22 cellular contexts compared by ENCODE assay signal in genomic region chr9:84325347-84325982, GRCh38. TPM values are rescaled to one million over a fixed set of nuclear protein-coding genes. Genes with fewer than 3 reads are reported as not detected.
DNase-seq lines count a peak whose midpoint lies in the region; ATAC-seq and TF ChIP-seq lines count a peak whose summit lies in the region.
"Had no signal": no experiment of that assay in that cellular context is flagged by ENCODE, and none has a peak within 500 bp of the region (broad histone marks: within the 10 kb centered on the region; RNA-seq: fewer than 3 reads in every experiment).

No MANE protein-coding gene starts in this region.

- H2AFZ ChIP-seq in IMR-90 (replicated peaks; ENCODE audit: low read length, poor library complexity) (no peak overlapping the region), mammary epithelial cell (ENCODE audit: low read depth, low read length) (peak overlapping the region; percentile 46), H9 (ENCODE audit: low read length) (no peak overlapping the region)
- H2AFZ ChIP-seq: GM23338 had no signal

- no peak overlapping the region for H2BK20ac ChIP-seq in IMR-90 (ENCODE audit: low read depth, low read length)
- no peak overlapping the region for H2BK20ac ChIP-seq in H9 (ENCODE audit: low read depth, low read length, poor library complexity, severe bottlenecking)

- ATAC-seq in IMR-90 (ENCODE audit: low read depth) = no peak
- no peak for ATAC-seq in T-cell (replicated peaks in 1 of 4)
- no peak for ATAC-seq in GM18520 (IDR thresholded peaks at IDR 0.05; ENCODE audit: unreplicated experiment)
- ATAC-seq: GM23338; left ventricle myocardium superior; sciatic nerve; stimulated activated naive CD8-positive, alpha-beta T cell treated with anti-CD3 and anti-CD28 coated beads, Interleukin-15, amount 100 ng/mL, for 72 hours had no signal

- peaks cover 10 to 11% of the 10 kb centered on the region in 2 experiments for H3K9me3 Mint-ChIP-seq in H9
- peaks cover 2 to 7% (median 4%) of the 10 kb centered on the region in 3 donors for H3K9me3 Mint-ChIP-seq in T-cell

- H4K20me1 ChIP-seq in IMR-90 (ENCODE audit: insufficient read depth, low read length) (no peaks in the 10 kb centered on the region), mammary epithelial cell (ENCODE audit: insufficient read depth, low read length) (no peaks in the 10 kb centered on the region), H9 (ENCODE audit: control insufficient read depth, insufficient read depth, insufficient read length) (no peaks in the 10 kb centered on the region)

- H3K23ac ChIP-seq in IMR-90 (ENCODE audit: low read depth, low read length) (no peak overlapping the region), H9 (ENCODE audit: insufficient read length, low read depth, low read length) (no peak overlapping the region)

- dilution Hi-C loops in IMR-90 (cut with HindIII; ENCODE audit: low sequenced_read_pairs, unreplicated experiment) = no loop called here
- dilution Hi-C loops in mammary epithelial cell (cut with HindIII; ENCODE audit: low sequenced_read_pairs) = no loop called here

- no peak overlapping the region for H3K27ac Mint-ChIP-seq in H9
- no peak overlapping the region for H3K27ac Mint-ChIP-seq in T-cell
- H3K27ac Mint-ChIP-seq: GM23338; stimulated activated naive CD8-positive, alpha-beta T cell treated with anti-CD3 and anti-CD28 coated beads, Interleukin-15, amount 100 ng/mL, for 72 hours; T-helper 1 cell treated with Interleukin-12 subunit alpha and Interleukin-12 subunit beta and Interleukin-4 antibody, amounts not matched to agents 30 μg/mL and 1 μg/mL, for 36 hours had no signal

- H3K79me2 ChIP-seq in mammary epithelial cell (ENCODE audit: insufficient read depth, low read length) (no peaks in the 10 kb centered on the region), H9 (ENCODE audit: insufficient read depth, low read length) (no peaks in the 10 kb centered on the region)

- no peak for TF ChIP-seq CTCF in IMR-90 (conservative IDR thresholded peaks at IDR 0.05; ENCODE audit: low read depth, low read length)
- TF ChIP-seq CTCF in mammary epithelial cell (conservative IDR thresholded peaks at IDR 0.05 in 1 of 2, IDR thresholded peaks at IDR 0.05 in 1 of 2; ENCODE audit: extremely low read depth in 1 of 2, insufficient read depth in 1 of 2, low read depth in 1 of 2, low read length in 2 of 2) = no peak
- no peak for TF ChIP-seq CTCF in H9 (conservative IDR thresholded peaks at IDR 0.05)

- no peak overlapping the region; the same call in 1 of the 2 replicates for H3K18ac ChIP-seq in IMR-90 (ENCODE audit: low read depth, low read length)
- H3K18ac ChIP-seq in H9 (ENCODE audit: insufficient read length, low read depth, low read length) = no peak overlapping the region

- H4K5ac ChIP-seq in IMR-90 (ENCODE audit: low read depth, low read length) = no peak overlapping the region
- H4K5ac ChIP-seq in H9 (ENCODE audit: insufficient read length, low read depth, low read length) = no peak overlapping the region

- H2BK5ac ChIP-seq in IMR-90 (ENCODE audit: low read depth, low read length, poor library complexity, severe bottlenecking) = no peak overlapping the region
- no peak overlapping the region for H2BK5ac ChIP-seq in H9 (ENCODE audit: insufficient read length, low read length)

- no peaks in the 10 kb centered on the region; the same call in 1 of the 2 replicates for H3K27me3 Mint-ChIP-seq in H9 (ENCODE audit: low read depth)
- H3K27me3 Mint-ChIP-seq in T-cell = peaks cover 0 to 4% of the 10 kb centered on the region in 2 donors

- H3K4me3 Mint-ChIP-seq in H9 (no peak overlapping the region), T-cell (no peak overlapping the region)
- H3K4me3 Mint-ChIP-seq: GM23338; stimulated activated naive CD8-positive, alpha-beta T cell treated with anti-CD3 and anti-CD28 coated beads, Interleukin-15, amount 100 ng/mL, for 72 hours; T-helper 1 cell treated with Interleukin-12 subunit alpha and Interleukin-12 subunit beta and Interleukin-4 antibody, amounts not matched to agents 30 μg/mL and 1 μg/mL, for 36 hours had no signal

- POLR2A ChIA-PET in IMR-90 (lab: Charles Lee; ENCODE audit: unreplicated experiment) = no interaction called here
- POLR2A ChIA-PET in T-cell (lab: Charles Lee) = no interaction called here

- H4K8ac ChIP-seq in IMR-90 (ENCODE audit: low read depth in 2 of 2, low read length in 2 of 2) (no peak overlapping the region), H9 (replicated peaks; ENCODE audit: insufficient read length, low read depth, low read length) (no peak overlapping the region)

- H3K27me3 ChIP-seq in IMR-90 (ENCODE audit: control insufficient read depth, insufficient read depth, low read length) (no peaks in the 10 kb centered on the region), mammary epithelial cell (ENCODE audit: insufficient read depth, low read length) (no peaks in the 10 kb centered on the region), H9 (ENCODE audit: insufficient read depth, low read length) (no peaks in the 10 kb centered on the region)
- H3K27me3 ChIP-seq: ascending aorta, BE2C had no signal

- H3K9ac ChIP-seq in IMR-90 (ENCODE audit: low read depth, low read length) (no peak overlapping the region), mammary epithelial cell (ENCODE audit: insufficient read depth, low read length) (no peak overlapping the region), H9 (ENCODE audit: extremely low read depth, insufficient read length, low read length) (no peak overlapping the region)

- H3K27ac ChIP-seq in IMR-90 (ENCODE audit: insufficient read depth, low read length) = no peak overlapping the region
- H3K27ac ChIP-seq in mammary epithelial cell (ENCODE audit: insufficient read depth, low read depth, low read length) = peak overlapping the region; percentile 66
- H3K27ac ChIP-seq in H9 (ENCODE audit: insufficient read length, low read depth, low read length) = no peak overlapping the region
- H3K27ac ChIP-seq: ascending aorta had no signal

- H3K79me1 ChIP-seq in IMR-90 (ENCODE audit: low read depth in 1 of 2, low read length in 2 of 2) (no peaks in the 10 kb centered on the region), H9 (ENCODE audit: insufficient read depth, low read depth, low read length, poor library complexity, severe bottlenecking) (no peaks in the 10 kb centered on the region)

- no CpG with 5 or more reads among the region's 3 CpGs for WGBS in IMR-90 (ENCODE audit: extremely low coverage in 2 of 2, insufficient read length in 1 of 2), 2 experiments
- WGBS in mammary epithelial cell (ENCODE audit: low coverage, missing lambda C conversion rate) = 12% methylated on average over 3 of the region's 3 CpGs
- no CpG with 5 or more reads among the region's 3 CpGs for WGBS in H9 (ENCODE audit: extremely low coverage, insufficient read length, low lambda C conversion rate)

- no peaks in the 10 kb centered on the region for H3K36me3 ChIP-seq in IMR-90 (ENCODE audit: control insufficient read depth, insufficient read depth, low read length)
- no peaks in the 10 kb centered on the region for H3K36me3 ChIP-seq in mammary epithelial cell (ENCODE audit: insufficient read depth, low read length)
- H3K36me3 ChIP-seq: ascending aorta, BE2C had no signal

- no peak for TF ChIP-seq POLR2A in IMR-90 (IDR thresholded peaks at IDR 0.05; ENCODE audit: low read depth, low read length)

- H4K91ac ChIP-seq in IMR-90 (ENCODE audit: insufficient read depth, low read depth, low read length) (no peak overlapping the region), H9 (ENCODE audit: insufficient read length, low read depth, low read length) (no peak overlapping the region)

- DNase-seq in IMR-90 = peak; percentile 48
- DNase-seq in mammary epithelial cell = peak; percentile 74
- DNase-seq in kidney tubule cell (ENCODE audit: low spot score) = peak; percentile 89
- DNase-seq in GOT3 (lab: John Stamatoyannopoulos, UW) = no peak
- no peak for DNase-seq in H9
- DNase-seq in T-cell = no peak
- DNase-seq: activated CD4-positive, alpha-beta T cell treated with anti-CD3 and anti-CD28 coated beads, Interleukin-2, amount 50 U/mL, for 48 hours; activated naive CD4-positive, alpha-beta T cell treated with Interleukin-2 at 50 U/mL for 16 hours; BE2C; left ventricle myocardium superior; NCI-H1092; NCI-H2081 treated with DMSO at 0.1 percent for 48 hours; NCI-H524; SIG-M5; stimulated activated CD4-positive, alpha-beta T cell treated with anti-CD3 and anti-CD28 coated beads, Interleukin-1b, Interleukin-23, amount 100 ng/mL, for 48 hours; stimulated activated naive CD8-positive, alpha-beta T cell treated with anti-CD3 and anti-CD28 coated beads, Interleukin-15, amount 100 ng/mL, for 72 hours had no signal

- no peaks in the 10 kb centered on the region for H3K23me2 ChIP-seq in H9 (ENCODE audit: insufficient read length, low read depth, low read length, poor library complexity, severe bottlenecking)

- no TSS peak for BruUV-seq in IMR-90 (replicated peaks; lab: Mats Ljungman, UMichigan)
- no TSS peak for BruUV-seq in mammary epithelial cell (replicated peaks; lab: Mats Ljungman, UMichigan)

- H2BK15ac ChIP-seq in IMR-90 (ENCODE audit: low read depth, low read length) = no peak overlapping the region
- H2BK15ac ChIP-seq in H9 (ENCODE audit: low read depth, low read length) = no peak overlapping the region

- CTCF ChIA-PET in IMR-90 (lab: Yijun Ruan, JAX) (interaction anchor here (0.6 to 0.7 kb wide), 2 partner anchors 386 to 1914 kb away, joined by 3 to 5 read pairs; no protein-coding TSS in a partner anchor), mammary epithelial cell (lab: Charles Lee; ENCODE audit: low non-redundant PET) (no interaction called here), T-cell (lab: Charles Lee) (no interaction called here)

- H3K36me3 Mint-ChIP-seq in H9 (ENCODE audit: insufficient read depth in 1 of 3, low read depth in 3 of 3) = peaks cover 3 to 6% (median 3%) of the 10 kb centered on the region in 3 experiments; a peak in 5 of 7 replicates
- no peaks in the 10 kb centered on the region for H3K36me3 Mint-ChIP-seq in T-cell

- H3K9me1 ChIP-seq in IMR-90 (ENCODE audit: insufficient read depth, low read length) = peaks cover 5% of the 10 kb centered on the region

- H3K4me1 ChIP-seq in IMR-90 (ENCODE audit: control insufficient read depth, insufficient read depth, low read length) (0 out of 2 replicates have a peak, but pooled peaks cover 3% of the 10 kb centered on the region), mammary epithelial cell (ENCODE audit: insufficient read depth, low read length) (peaks cover 25% of the 10 kb centered on the region), H9 (ENCODE audit: insufficient read depth, low read length) (no peaks in the 10 kb centered on the region)
- H3K4me1 ChIP-seq: ascending aorta, BE2C had no signal

- no peaks in the 10 kb centered on the region for H3K4me1 Mint-ChIP-seq in H9
- H3K4me1 Mint-ChIP-seq in T-cell = no peaks in the 10 kb centered on the region
- H3K4me1 Mint-ChIP-seq: GM23338; stimulated activated naive CD8-positive, alpha-beta T cell treated with anti-CD3 and anti-CD28 coated beads, Interleukin-15, amount 100 ng/mL, for 72 hours had no signal

- H3K4me3 ChIP-seq in IMR-90 (ENCODE audit: insufficient read depth, low read depth, low read length) (no peak overlapping the region), mammary epithelial cell (replicated peaks in 1 of 3; ENCODE audit: insufficient read depth in 1 of 3, low read depth in 2 of 3, low read length in 3 of 3) (peak overlapping the region in 1 of 3 experiments; percentile 14)
- H3K4me3 ChIP-seq: ascending aorta, GM23338 had no signal

- H2AK5ac ChIP-seq in IMR-90 (ENCODE audit: low read depth, low read length) (no peak overlapping the region), H9 (ENCODE audit: insufficient read length, low read length) (no peak overlapping the region)

- H2AK9ac ChIP-seq in IMR-90 (replicated peaks; ENCODE audit: low read depth, low read length, poor library complexity) = no peak overlapping the region

- in situ Hi-C loops in IMR-90 (cut with MboI; ENCODE audit: low sequenced_read_pairs) (no loop called here), mammary epithelial cell (cut with MboI; ENCODE audit: low sequenced_read_pairs in 2 of 2) (no loop called here)

- no peak overlapping the region for H2BK12ac ChIP-seq in H9 (ENCODE audit: insufficient read length, low read depth, low read length)

- peaks cover 3% of the 10 kb centered on the region; the same call in 1 of the 2 replicates for H3K9me3 ChIP-seq in IMR-90 (ENCODE audit: control insufficient read depth, insufficient read depth, low read length)
- H3K9me3 ChIP-seq in mammary epithelial cell (replicated peaks; ENCODE audit: insufficient read depth, low read length) = no peaks in the 10 kb centered on the region
- no peaks in the 10 kb centered on the region for H3K9me3 ChIP-seq in H9 (ENCODE audit: control insufficient read depth, low read depth, low read length)
- H3K9me3 ChIP-seq: BE2C had no signal

- no peak overlapping the region for H2BK120ac ChIP-seq in IMR-90 (ENCODE audit: low read depth, low read length)
- H2BK120ac ChIP-seq in H9 (ENCODE audit: low read depth, low read length, poor library complexity, severe bottlenecking) = no peak overlapping the region

- H3K14ac ChIP-seq in IMR-90 (replicated peaks; ENCODE audit: low read depth, low read length) = no peak overlapping the region
- H3K14ac ChIP-seq in H9 (ENCODE audit: insufficient read depth, low read length) = no peak overlapping the region

- no peak overlapping the region for H3K4me2 ChIP-seq in IMR-90 (ENCODE audit: low read depth, low read length)
- H3K4me2 ChIP-seq in mammary epithelial cell (ENCODE audit: insufficient read depth, low read depth, low read length) = peak overlapping the region; percentile 74
- H3K4me2 ChIP-seq in H9 (ENCODE audit: insufficient read depth, insufficient read length, low read length) = no peak overlapping the region
- H3K4me2 ChIP-seq: GM23338 had no signal

- H3T11ph ChIP-seq in H9 (ENCODE audit: low read length) = no peak overlapping the region

- no peak for TF ChIP-seq RAD21 in IMR-90 (IDR thresholded peaks at IDR 0.05; ENCODE audit: low read length)

- intact Hi-C loops in IMR-90 (cut with micrococcal nuclease) (no loop called here), mammary epithelial cell (cut with micrococcal nuclease) (no loop called here)

- H3K56ac ChIP-seq in IMR-90 (ENCODE audit: extremely low read depth, insufficient read depth, low read length) (no peak overlapping the region), H9 (ENCODE audit: insufficient read length, low read depth, low read length) (no peak overlapping the region)

- H3K4ac ChIP-seq in IMR-90 (ENCODE audit: low read depth, low read length) (no peak overlapping the region), H9 (ENCODE audit: low read depth, low read length) (no peak overlapping the region)

RNA-seq across cellular contexts. Expression of gene SLC28A3, which starts 15.1 kb away (rescaled TPM):
- total RNA-seq in IMR-90 (2012; rRNA removed) = 1.9 and 2.2 TPM in 2 replicates
- polyA plus RNA-seq in IMR-90 (2012; rRNA removed) = 1.0 and 1.1 TPM in 2 replicates
- polyA plus RNA-seq in IMR-90 (2012; cell fraction: cytosol; rRNA removed) = 0.33 and 0.38 TPM in 2 replicates
- 0.27 and 1.1 TPM in 2 replicates for polyA plus RNA-seq in IMR-90 (2012; cell fraction: nucleus; rRNA removed; ENCODE audit: low replicate concordance)
- total RNA-seq in mammary epithelial cell = under 1 TPM; under 0.01 to 0.94 TPM
- 0.12 TPM for polyA plus RNA-seq in mammary epithelial cell
- polyA minus RNA-seq in mammary epithelial cell = not detected
- not detected in 2 replicates for total RNA-seq in H9 (2021)
- not detected for total RNA-seq in T-cell
- total RNA-seq: ascending aorta, frontal cortex, GM23338 had no signal
- polyA plus RNA-seq: GM23338 had no signal

Comparison
In these comparisons a context has a peak if more than half of its experiments do, and no peak if none do; other contexts are left out.
1. DNase-seq: peak in IMR-90 (single experiment), mammary epithelial cell (single experiment) and kidney tubule cell (single experiment); none in GOT3 (single experiment), H9 (single experiment) and T-cell (0 of 34).